In the genomic region with DNA sequence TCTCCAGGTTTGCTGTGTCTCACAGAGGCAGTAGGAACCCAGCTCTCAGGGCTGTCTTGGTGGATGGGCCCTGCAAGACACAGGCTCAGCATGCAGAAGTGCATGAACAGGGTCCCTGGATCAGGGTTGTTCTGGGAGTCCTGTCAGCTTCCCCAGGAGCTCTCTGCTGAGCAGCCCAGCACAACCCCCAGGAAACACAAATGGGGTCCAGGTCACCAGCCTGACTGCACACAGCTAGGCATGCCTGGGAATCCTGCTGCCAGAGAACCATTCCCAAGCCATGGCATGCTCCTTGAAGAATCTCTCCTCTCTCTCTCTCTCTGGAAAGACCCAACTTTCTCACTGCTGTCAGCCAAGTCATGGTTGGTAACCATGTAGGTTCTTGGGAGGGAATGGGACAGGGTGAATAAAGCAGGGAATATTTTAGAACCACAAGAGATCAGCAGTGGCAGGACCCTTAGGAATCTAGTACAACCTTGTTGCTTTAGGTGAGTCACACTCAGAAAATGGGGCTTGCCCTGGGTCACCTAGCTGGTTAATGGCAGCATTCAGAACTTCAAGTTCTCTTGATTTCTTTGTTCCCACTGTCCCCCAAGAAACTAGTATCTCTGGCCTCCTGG, we compare ENCODE assay signal across 25 cellular contexts. TPM values are rescaled to one million over a fixed set of nuclear protein-coding genes. Genes with fewer than 3 reads are reported as not detected.
DNase-seq lines count a peak whose midpoint lies in the region; ATAC-seq and TF ChIP-seq lines count a peak whose summit lies in the region.
"Had no signal": no experiment of that assay in that cellular context is flagged by ENCODE, and none has a peak within 500 bp of the region (broad histone marks: within the 10 kb centered on the region; RNA-seq: fewer than 3 reads in every experiment).

No MANE protein-coding gene starts in this region.

- peaks cover 35% of the 10 kb centered on the region for H3K36me3 ChIP-seq in right atrium auricular region
- peaks cover 51% of the 10 kb centered on the region for H3K36me3 ChIP-seq in left ventricle myocardium inferior
- H3K36me3 ChIP-seq in esophagus muscularis mucosa: peaks cover 10 to 88% (median 71%) of the 10 kb centered on the region in 4 donors

- no peak overlapping the region for H3K27ac Mint-ChIP-seq in type B pancreatic cell
- H3K27ac Mint-ChIP-seq: IgD-negative memory B cell had no signal

- no peak for TF ChIP-seq EP300 in esophagus muscularis mucosa (IDR thresholded peaks at IDR 0.05)

- peaks cover 6% of the 10 kb centered on the region for H3K36me3 Mint-ChIP-seq in type B pancreatic cell

- no peak overlapping the region for H3K4me3 ChIP-seq in right atrium auricular region
- H3K4me3 ChIP-seq in left ventricle myocardium inferior: no peak overlapping the region
- no peak overlapping the region for H3K4me3 ChIP-seq in esophagus muscularis mucosa
- H3K4me3 ChIP-seq: GM23248 had no signal

- no peak overlapping the region for H3K27ac ChIP-seq in right atrium auricular region
- no peak overlapping the region for H3K27ac ChIP-seq in left ventricle myocardium inferior (replicated peaks)
- H3K27ac ChIP-seq in esophagus muscularis mucosa (replicated peaks in 1 of 4): no peak overlapping the region
- H3K27ac ChIP-seq: GM23248, HL-60, KMS-11 had no signal

- H3K4me3 Mint-ChIP-seq in type B pancreatic cell: no peak overlapping the region
- H3K4me3 Mint-ChIP-seq: CD4-positive, alpha-beta memory T cell; IgD-negative memory B cell had no signal

- no peaks in the 10 kb centered on the region for H3K27me3 Mint-ChIP-seq in type B pancreatic cell
- H3K27me3 Mint-ChIP-seq: CD4-positive, alpha-beta memory T cell; IgD-negative memory B cell had no signal

- H3K9me3 ChIP-seq in right atrium auricular region: no peaks in the 10 kb centered on the region
- no peaks in the 10 kb centered on the region for H3K9me3 ChIP-seq in left ventricle myocardium inferior (replicated peaks)
- H3K9me3 ChIP-seq in esophagus muscularis mucosa: no peaks in the 10 kb centered on the region

- intact Hi-C loops in left ventricle myocardium inferior (cut with micrococcal nuclease) (no loop called here), esophagus muscularis mucosa (cut with DNase I) (no loop called here)

- no peaks in the 10 kb centered on the region for H3K9me3 Mint-ChIP-seq in type B pancreatic cell
- H3K9me3 Mint-ChIP-seq: CD4-positive, alpha-beta memory T cell; IgD-negative memory B cell had no signal

- H3K27me3 ChIP-seq in right atrium auricular region (no peaks in the 10 kb centered on the region), left ventricle myocardium inferior (ENCODE audit: low read depth) (no peaks in the 10 kb centered on the region), esophagus muscularis mucosa (no peaks in the 10 kb centered on the region)

- no peaks in the 10 kb centered on the region for H3K4me1 Mint-ChIP-seq in type B pancreatic cell (ENCODE audit: unreplicated experiment)
- H3K4me1 Mint-ChIP-seq: CD4-positive, alpha-beta memory T cell; IgD-negative memory B cell had no signal

- DNase-seq in right atrium auricular region (ENCODE audit: low spot score): peak; percentile 36
- DNase-seq in left ventricle myocardium inferior: no peak
- DNase-seq in esophagus muscularis mucosa (ENCODE audit: extremely low spot score): peak; percentile 60
- peak; percentile 5 for DNase-seq in mucosa of gallbladder (ENCODE audit: low spot score)
- peak; percentile 32 for DNase-seq in type B pancreatic cell (ENCODE audit: extremely low spot score, unreplicated experiment)
- DNase-seq in iPS-NIHi11 (ENCODE audit: low spot score): no peak
- no peak for DNase-seq in NCI-H774 (lab: John Stamatoyannopoulos, UW)
- DNase-seq: C1 segment of cervical spinal cord; CD4-positive, alpha-beta memory T cell; COR-L47; GM23248; H7; MM.1S; NCI-H1048; NCI-H1417; NCI-H1694; NCI-H2029 treated with DMSO at 0.1 percent for 48 hours; NCI-H446 treated with DMSO at 0.1 percent for 48 hours; NCI-H526; Right ventricle myocardium superior; RPMI8226 had no signal

- TF ChIP-seq CTCF in right atrium auricular region (IDR thresholded peaks at IDR 0.05): no peak
- TF ChIP-seq CTCF in left ventricle myocardium inferior (IDR thresholded peaks at IDR 0.05; ENCODE audit: borderline replicate concordance): no peak
- no peak for TF ChIP-seq CTCF in esophagus muscularis mucosa (IDR thresholded peaks at IDR 0.05)
- TF ChIP-seq CTCF in type B pancreatic cell (conservative IDR thresholded peaks at IDR 0.05): no peak

- TF ChIP-seq POLR2A in esophagus muscularis mucosa (IDR thresholded peaks at IDR 0.05; ENCODE audit: low read depth): no peak

- no peak for ATAC-seq in HG02981 (IDR thresholded peaks at IDR 0.05; ENCODE audit: unreplicated experiment)

- H3K4me1 ChIP-seq in right atrium auricular region (peaks cover 0 to 4% of the 10 kb centered on the region in 2 donors), left ventricle myocardium inferior (peaks cover 30% of the 10 kb centered on the region), esophagus muscularis mucosa (peaks cover 0 to 10% (median 1%) of the 10 kb centered on the region in 4 donors)

RNA-seq across cellular contexts. Expression of a gene that starts 21.4 kb away (rescaled TPM):
- 10 to 100 TPM; 11.3 to 22.9 TPM for total RNA-seq in right atrium auricular region
- total RNA-seq in left ventricle myocardium inferior: 22.8 TPM
- 10 to 100 TPM in 2 of 4 donors, 1 to 10 TPM in 2; 8.3 to 18.3 (median 12.1) TPM for total RNA-seq in esophagus muscularis mucosa
- 11.3 TPM for total RNA-seq in mucosa of gallbladder
- total RNA-seq in type B pancreatic cell (ENCODE audit: low replicate concordance): 11.5 and 28.8 TPM in 2 replicates

Comparison
In these comparisons a context has a peak if more than half of its experiments do, and no peak if none do; other contexts are left out.
1. DNase-seq: peak in right atrium auricular region (single experiment), esophagus muscularis mucosa (single experiment), mucosa of gallbladder (single experiment) and type B pancreatic cell (single experiment); none in left ventricle myocardium inferior (single experiment), iPS-NIHi11 (single experiment) and NCI-H774 (single experiment).